In the genomic region with DNA sequence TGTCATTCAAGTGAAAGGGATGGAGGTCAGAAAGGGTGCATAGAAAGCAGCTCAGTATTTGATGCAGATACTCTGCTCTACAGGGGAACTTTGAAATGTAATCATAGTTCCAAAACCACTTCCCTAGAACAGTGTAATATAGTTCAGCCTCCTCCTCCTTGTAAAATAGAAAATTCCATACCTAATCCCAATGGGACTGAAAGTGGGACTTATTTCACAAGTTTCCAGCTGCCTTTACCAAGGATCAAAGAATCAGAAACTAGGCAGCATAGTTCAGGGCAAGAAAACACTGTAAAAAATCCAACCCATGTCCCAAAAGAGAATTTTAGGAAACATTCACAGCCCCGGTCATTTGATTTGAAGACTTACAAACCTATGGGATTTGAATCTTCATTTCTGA, we compare ENCODE assay signal across 30 cellular contexts. TPM values are rescaled to one million over a fixed set of nuclear protein-coding genes. Genes with fewer than 3 reads are reported as not detected.
"Had no signal": no experiment of that assay in that cellular context is flagged by ENCODE, and none has a peak within 500 bp of the region (broad histone marks: within the 10 kb centered on the region; RNA-seq: fewer than 3 reads in every experiment).

No MANE protein-coding gene starts in this region.

- H3K4me3 ChIP-seq: ascending aorta, psoas muscle, sigmoid colon, spleen, tibial nerve had no signal

- H3K27me3 ChIP-seq: ascending aorta, brain microvascular endothelial cell, sigmoid colon, spleen, tibial nerve had no signal

- ATAC-seq: effector memory CD8-positive, alpha-beta T cell; left ventricle myocardium superior; naive thymus-derived CD8-positive, alpha-beta T cell; psoas muscle had no signal

- H3K9me3 ChIP-seq: ascending aorta, psoas muscle, sigmoid colon, spleen, tibial nerve had no signal

- H3K4me1 ChIP-seq: parathyroid adenoma, psoas muscle, sigmoid colon, tibial nerve had no signal

- H2AFZ ChIP-seq: parathyroid adenoma had no signal

- DNase-seq: activated CD4-positive, alpha-beta T cell treated with anti-CD3 and anti-CD28 coated beads for 4 hours; activated CD4-positive, alpha-beta T cell treated with anti-CD3 and anti-CD28 coated beads, Interleukin-2, amount 50 U/mL, for 4 hours; activated CD4-positive, CD25-positive, alpha-beta regulatory T cell; activated CD8-positive, alpha-beta memory T cell treated with anti-CD3 and anti-CD28 coated beads for 24 hours; activated gamma-delta T cell; activated naive CD4-positive, alpha-beta T cell treated with anti-CD3 and anti-CD28 coated beads, Interleukin-2, amount 10 ng/mL, durations not matched to agents 7 days and 5 days; activated naive CD8-positive, alpha-beta T cell treated with anti-CD3 and anti-CD28 coated beads, Interleukin-2, amount 10 ng/mL, durations not matched to agents 7 days and 5 days; brain microvascular endothelial cell; cortex of kidney; effector memory CD8-positive, alpha-beta T cell; glutamatergic neuron; left ventricle myocardium superior; naive thymus-derived CD8-positive, alpha-beta T cell; nucleus accumbens; psoas muscle; sigmoid colon; spleen; stimulated activated naive CD4-positive, alpha-beta T cell treated with Interleukin-2 at 50 U/mL for 16 hours; T-helper 1 cell had no signal

- H3K79me2 ChIP-seq: parathyroid adenoma had no signal

- H3K27ac ChIP-seq: ascending aorta, brain microvascular endothelial cell, parathyroid adenoma, psoas muscle, sigmoid colon, spleen, tibial nerve had no signal

RNA-seq across cellular contexts. Expression of gene TMCO2, which starts 8.1 kb away (rescaled TPM):
- total RNA-seq: activated naive CD8-positive, alpha-beta T cell treated with anti-CD3 and anti-CD28 coated beads, Interleukin-2, amount 10 ng/mL, durations not matched to agents 7 days and 5 days; ascending aorta; cardiac septum; chondrocyte; frontal cortex; left ventricle myocardium superior; lung microvascular endothelial cell; mesothelial cell of epicardium; naive thymus-derived CD8-positive, alpha-beta T cell; neural crest cell; psoas muscle; sigmoid colon; spleen; temporal lobe; tibial nerve; ureter had no signal
